28 cellular contexts compared by ENCODE assay signal in genomic region chr16:85145188-85145587, GRCh38. TPM values are rescaled to one million over a fixed set of nuclear protein-coding genes. Genes with fewer than 3 reads are reported as not detected.
"Had no signal": no experiment of that assay in that cellular context is flagged by ENCODE, and none has a peak within 500 bp of the region (broad histone marks: within the 10 kb centered on the region; RNA-seq: fewer than 3 reads in every experiment).

No MANE protein-coding gene starts in this region.

- H3K27ac ChIP-seq: RWPE1 had no signal

- H3K27me3 ChIP-seq: breast epithelium, MG63, Peyer's patch had no signal

- H3K36me3 Mint-ChIP-seq: activated CD8-positive, alpha-beta memory T cell treated with anti-CD3 and anti-CD28 coated beads, Interleukin-2, amount 10 ng/mL, durations not matched to agents 7 days and 5 days; activated naive CD4-positive, alpha-beta T cell treated with anti-CD3 and anti-CD28 coated beads, Interleukin-2, amount 50 U/mL, for 24 hours; WTC11 had no signal

- H3K9me3 ChIP-seq: breast epithelium, MG63, Peyer's patch had no signal

- H3K27me3 Mint-ChIP-seq: activated naive CD4-positive, alpha-beta T cell treated with anti-CD3 and anti-CD28 coated beads, Interleukin-2, amount 50 U/mL, for 24 hours; activated T-cell treated with anti-CD3 and anti-CD28 coated beads, Interleukin-2, amount 50 U/mL, for 24 hours had no signal

- H3K9me3 Mint-ChIP-seq: activated naive CD4-positive, alpha-beta T cell treated with anti-CD3 and anti-CD28 coated beads, Interleukin-2, amount 50 U/mL, for 24 hours; activated T-cell treated with anti-CD3 and anti-CD28 coated beads, Interleukin-2, amount 50 U/mL, for 24 hours; activated T-helper 1 cell treated with anti-CD3 and anti-CD28 coated beads, Interleukin-12 subunit alpha, Interleukin-12 subunit beta, Interleukin-2, Interleukin-4 antibody, amounts not matched to agents 30 ng/mL and 10 ng/mL and 1 ng/mL, durations not matched to agents 14 hours and 24 hours and 36 hours; T-helper 1 cell treated with Interleukin-12 subunit alpha and Interleukin-12 subunit beta and Interleukin-4 antibody, amounts not matched to agents 30 μg/mL and 1 μg/mL, for 36 hours; WTC11 had no signal

- H3K4me1 ChIP-seq: Peyer's patch had no signal

- ATAC-seq: activated CD8-positive, alpha-beta memory T cell treated with anti-CD3 and anti-CD28 coated beads, Interleukin-2, amount 10 ng/mL, durations not matched to agents 7 days and 5 days; WTC11 had no signal

- H3K27ac Mint-ChIP-seq: activated CD8-positive, alpha-beta memory T cell treated with anti-CD3 and anti-CD28 coated beads, Interleukin-2, amount 10 ng/mL, durations not matched to agents 7 days and 5 days; activated naive CD4-positive, alpha-beta T cell treated with anti-CD3 and anti-CD28 coated beads, Interleukin-2, amount 50 U/mL, for 24 hours; activated T-cell treated with anti-CD3 and anti-CD28 coated beads, Interleukin-2, amount 50 U/mL, for 24 hours; activated T-helper 1 cell treated with anti-CD3 and anti-CD28 coated beads, Interleukin-12 subunit alpha, Interleukin-12 subunit beta, Interleukin-2, Interleukin-4 antibody, amounts not matched to agents 30 ng/mL and 10 ng/mL and 1 ng/mL, durations not matched to agents 14 hours and 24 hours and 36 hours; T-helper 1 cell treated with Interleukin-12 subunit alpha and Interleukin-12 subunit beta and Interleukin-4 antibody, amounts not matched to agents 30 μg/mL and 1 μg/mL, for 36 hours; WTC11 had no signal

- H3K4me1 Mint-ChIP-seq: activated CD8-positive, alpha-beta memory T cell treated with anti-CD3 and anti-CD28 coated beads, Interleukin-2, amount 10 ng/mL, durations not matched to agents 7 days and 5 days; activated naive CD4-positive, alpha-beta T cell treated with anti-CD3 and anti-CD28 coated beads, Interleukin-2, amount 50 U/mL, for 24 hours had no signal

- DNase-seq: activated CD4-positive, alpha-beta T cell treated with anti-CD3 and anti-CD28 coated beads for 48 hours; activated CD4-positive, alpha-beta T cell treated with anti-CD3 and anti-CD28 coated beads, Interleukin-2, amount 50 U/mL, for 48 hours; activated CD4-positive, CD25-positive, alpha-beta regulatory T cell treated with anti-CD3 and anti-CD28 coated beads, Interleukin-2, amount 50 U/mL, for 72 hours; activated CD8-positive, alpha-beta memory T cell treated with anti-CD3 and anti-CD28 coated beads, Interleukin-2, amount 10 ng/mL, durations not matched to agents 7 days and 5 days; activated effector memory CD4-positive, alpha-beta T cell treated with Interleukin-2 at 50 U/mL for 16 hours; activated naive CD4-positive, alpha-beta T cell; activated T-cell treated with anti-CD3 and anti-CD28 coated beads, Interleukin-2, amount 50 U/mL, for 24 hours; aorta; MG63; MV-4-11; NCI-H1092 treated with DMSO at 0.1 percent for 48 hours; NCI-H1417 treated with DMSO at 0.1 percent for 48 hours; NCI-H1694; NCI-H2029; NCI-H2107; NCI-H510A treated with DMSO at 0.1 percent for 48 hours; NCI-H69; NK-92 treated with Interleukin-12 subunit alpha and Interleukin-12 subunit beta, amount 100 ng/mL, for 24 hours; OCI-M1; Peyer's patch; SHP77 treated with DMSO at 0.1 percent for 48 hours had no signal

- H3K4me3 ChIP-seq: breast epithelium, MG63, Peyer's patch had no signal

- H3K4me3 Mint-ChIP-seq: activated CD8-positive, alpha-beta memory T cell treated with anti-CD3 and anti-CD28 coated beads, Interleukin-2, amount 10 ng/mL, durations not matched to agents 7 days and 5 days; activated naive CD4-positive, alpha-beta T cell treated with anti-CD3 and anti-CD28 coated beads, Interleukin-2, amount 50 U/mL, for 24 hours; activated T-cell treated with anti-CD3 and anti-CD28 coated beads, Interleukin-2, amount 50 U/mL, for 24 hours; activated T-helper 1 cell treated with anti-CD3 and anti-CD28 coated beads, Interleukin-12 subunit alpha, Interleukin-12 subunit beta, Interleukin-2, Interleukin-4 antibody, amounts not matched to agents 30 ng/mL and 10 ng/mL and 1 ng/mL, durations not matched to agents 14 hours and 24 hours and 36 hours; T-helper 1 cell treated with Interleukin-12 subunit alpha and Interleukin-12 subunit beta and Interleukin-4 antibody, amounts not matched to agents 30 μg/mL and 1 μg/mL, for 36 hours; WTC11 had no signal

- H3K36me3 ChIP-seq: breast epithelium, MG63, Peyer's patch had no signal

RNA-seq across cellular contexts. Expression of gene CIBAR2, which starts 32.9 kb away (rescaled TPM):
- total RNA-seq: activated CD8-positive, alpha-beta memory T cell treated with anti-CD3 and anti-CD28 coated beads, Interleukin-2, amount 10 ng/mL, durations not matched to agents 7 days and 5 days; activated T-helper 1 cell treated with anti-CD3 and anti-CD28 coated beads, Interleukin-12 subunit alpha, Interleukin-12 subunit beta, Interleukin-2, Interleukin-4 antibody, amounts not matched to agents 30 ng/mL and 10 ng/mL and 1 ng/mL, durations not matched to agents 14 hours and 24 hours and 36 hours; breast epithelium; Peyer's patch; SK-MEL-5; WTC11 had no signal
- polyA plus RNA-seq: aorta had no signal
